Comparison of ENCODE assay signal across 1 cellular context in genomic region chr9:137387891-137388560, GRCh38.
TF ChIP-seq lines count a peak whose summit lies in the region.

No MANE protein-coding gene starts in this region.

TF ChIP-seq in HepG2, 621 proteins besides CTCF, POLR2A, EP300 and RAD21:
- TF ChIP-seq ZNF510 (CRISPR knock-in tag; IDR thresholded peaks at IDR 0.05; ENCODE audit: low read depth) (0 out of 2 replicates have a peak, but pooled peaks have one; percentile 29), BCL6 (CRISPR knock-in tag; IDR thresholded peaks at IDR 0.05) (0 out of 2 replicates have a peak, but pooled peaks have one; percentile 15), NR2F1 (CRISPR knock-in tag; IDR thresholded peaks at IDR 0.05) (peak in 1 of 2 experiments; percentile 33; a peak in 1 of 4 replicates), RARA (CRISPR knock-in tag; IDR thresholded peaks at IDR 0.05) (no peak), HDAC1 (CRISPR knock-in tag; IDR thresholded peaks at IDR 0.05) (0 out of 2 replicates have a peak, but pooled peaks have one; percentile 43), ZNF451 (CRISPR knock-in tag; IDR thresholded peaks at IDR 0.05) (0 out of 2 replicates have a peak, but pooled peaks have one; percentile 32), KDM4B (CRISPR knock-in tag; IDR thresholded peaks at IDR 0.05) (no peak), NCOR1 (IDR thresholded peaks at IDR 0.05; ENCODE audit: borderline replicate concordance, low read length) (0 out of 2 replicates have a peak, but pooled peaks have one; percentile 36), HNF4A (CRISPR knock-in tag; IDR thresholded peaks at IDR 0.05) (peak; percentile 90), SALL1 (CRISPR knock-in tag; IDR thresholded peaks at IDR 0.05) (peak; percentile 56), PPARG (CRISPR knock-in tag; conservative IDR thresholded peaks at IDR 0.05) (no peak), RXRA (CRISPR knock-in tag; IDR thresholded peaks at IDR 0.05) (peak; percentile 16; the same call in 1 of the 2 replicates), ESRRA (CRISPR knock-in tag; IDR thresholded peaks at IDR 0.05; ENCODE audit: low read depth) (peak; percentile 68; the same call in 1 of the 2 replicates), ZFX (CRISPR knock-in tag; IDR thresholded peaks at IDR 0.05; ENCODE audit: low read depth) (peak; percentile 59; the same call in 1 of the 2 replicates), HNF4G (IDR thresholded peaks at IDR 0.05; ENCODE audit: borderline replicate concordance, low read depth, low read length) (peak; percentile 63), HNF4G (CRISPR knock-in tag; IDR thresholded peaks at IDR 0.05; ENCODE audit: borderline replicate concordance, low read depth) (peak; percentile 68; the same call in 1 of the 2 replicates), ZBTB7A (CRISPR knock-in tag; IDR thresholded peaks at IDR 0.05) (no peak), PATZ1 (CRISPR knock-in tag; IDR thresholded peaks at IDR 0.05) (peak; percentile 81), PAXIP1 (CRISPR knock-in tag; conservative IDR thresholded peaks at IDR 0.05) (peak; percentile 55), ZNF574 (CRISPR knock-in tag; IDR thresholded peaks at IDR 0.05) (peak; percentile 23; the same call in 1 of the 2 replicates), TFAP4 (IDR thresholded peaks at IDR 0.05; ENCODE audit: borderline replicate concordance, low read depth) (peak; percentile 47; the same call in 1 of the 2 replicates), MTA1 (CRISPR knock-in tag; IDR thresholded peaks at IDR 0.05; ENCODE audit: borderline replicate concordance) (peak; percentile 71), SP2 (CRISPR knock-in tag; IDR thresholded peaks at IDR 0.05) (no peak), ZNF556 (CRISPR knock-in tag; IDR thresholded peaks at IDR 0.05; ENCODE audit: borderline replicate concordance) (0 out of 2 replicates have a peak, but pooled peaks have one; percentile 39), NR2F6 (IDR thresholded peaks at IDR 0.05) (peak; percentile 41; the same call in 1 of the 2 replicates), NR2F6 (CRISPR knock-in tag; IDR thresholded peaks at IDR 0.05) (peak; percentile 63), ZNF225 (CRISPR knock-in tag; IDR thresholded peaks at IDR 0.05) (no peak), ZNF362 (CRISPR knock-in tag; IDR thresholded peaks at IDR 0.05; ENCODE audit: borderline replicate concordance) (peak; percentile 50; the same call in 1 of the 2 replicates), ZNF687 (CRISPR knock-in tag; IDR thresholded peaks at IDR 0.05) (peak; percentile 39), ZNF609 (CRISPR knock-in tag; IDR thresholded peaks at IDR 0.05; ENCODE audit: borderline replicate concordance) (0 out of 2 replicates have a peak, but pooled peaks have one; percentile 31), ZNF576 (CRISPR knock-in tag; IDR thresholded peaks at IDR 0.05) (no peak), KMT2A (CRISPR knock-in tag; IDR thresholded peaks at IDR 0.05) (no peak), HDAC2 (CRISPR knock-in tag; IDR thresholded peaks at IDR 0.05) (peak; percentile 16; the same call in 1 of the 2 replicates), E2F1 (CRISPR knock-in tag; IDR thresholded peaks at IDR 0.05) (no peak), ZFP82 (CRISPR knock-in tag; IDR thresholded peaks at IDR 0.05; ENCODE audit: borderline replicate concordance) (no peak), RFXANK (CRISPR knock-in tag; IDR thresholded peaks at IDR 0.05) (no peak), SP4 (CRISPR knock-in tag; IDR thresholded peaks at IDR 0.05) (peak; percentile 20; the same call in 1 of the 2 replicates), ZSCAN22 (CRISPR knock-in tag; IDR thresholded peaks at IDR 0.05) (no peak)
